ENCODE assay signal across 15 cellular contexts in the genomic region with DNA sequence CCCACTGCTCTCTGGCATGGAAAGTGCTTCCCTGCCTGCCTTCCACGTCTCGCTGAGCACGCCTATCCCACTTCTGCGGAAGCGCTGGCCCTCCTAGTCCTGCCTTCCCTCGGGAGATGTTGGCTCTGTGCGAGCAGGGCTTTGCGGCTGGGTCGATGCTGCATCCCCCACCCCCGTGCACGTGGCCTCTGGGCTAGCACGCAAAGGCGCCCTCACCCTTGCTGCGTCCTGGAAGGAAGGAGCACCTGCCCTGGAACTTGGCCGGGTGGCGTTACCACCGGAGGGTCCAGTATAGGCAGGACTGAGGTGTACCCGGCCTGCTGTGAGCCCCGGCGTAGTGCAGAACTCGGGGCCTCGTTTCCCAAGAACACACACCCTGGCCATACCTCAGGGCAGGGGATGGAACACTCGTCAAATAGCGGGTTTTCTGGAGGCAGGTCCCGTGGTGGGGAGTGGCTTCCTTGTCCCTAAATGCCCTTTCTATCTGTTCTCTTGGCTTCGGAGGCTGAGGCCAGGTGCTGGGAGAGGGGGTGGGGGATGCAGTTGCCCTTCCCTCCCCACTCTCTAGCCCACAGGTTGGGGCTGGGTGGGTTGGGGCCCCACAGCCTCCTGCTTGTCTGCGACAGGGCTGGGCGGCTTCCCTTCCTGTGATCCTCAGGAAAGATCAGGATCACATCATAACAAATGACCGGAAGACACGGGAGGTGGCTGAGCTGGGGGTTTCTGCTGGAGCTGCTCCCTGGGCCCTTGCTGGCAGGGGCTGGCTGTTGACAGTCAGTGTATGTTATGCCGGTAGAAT. TPM values are rescaled to one million over a fixed set of nuclear protein-coding genes. Genes with fewer than 3 reads are reported as not detected.
DNase-seq lines count a peak whose midpoint lies in the region; ATAC-seq, FAIRE-seq and TF ChIP-seq lines count a peak whose summit lies in the region.
"Had no signal": no experiment of that assay in that cellular context is flagged by ENCODE, and none has a peak within 500 bp of the region (broad histone marks: within the 10 kb centered on the region; RNA-seq: fewer than 3 reads in every experiment).

No MANE protein-coding gene starts in this region.

- WGBS in prostate gland = 69% methylated on average over 30 of the region's 31 CpGs

- CTCF ChIA-PET in PC-3 (lab: Charles Lee) = no interaction called here

- H3K9ac ChIP-seq in fibroblast of lung (ENCODE audit: insufficient read depth, low read length) (peak overlapping the region; percentile 7), PC-3 (ENCODE audit: low read length) (no peak overlapping the region)
- H3K9ac ChIP-seq: GM23248 had no signal

- DNase-seq in NCI-H2227 treated with DMSO at 0.1 percent for 48 hours (lab: John Stamatoyannopoulos, UW) (peak; percentile 84), fibroblast of lung (ENCODE audit: low read depth in 2 of 2) (peak in 1 of 2 donors; percentile 50), prostate gland (ENCODE audit: low spot score) (no peak), GM12892 (ENCODE audit: insufficient read length) (no peak), medulla oblongata (ENCODE audit: extremely low spot score) (no peak), mucosa of descending colon (no peak), PC-3 (no peak)
- DNase-seq: activated CD4-positive, alpha-beta T cell treated with anti-CD3 and anti-CD28 coated beads, Interleukin-2, amount 50 U/mL, for 48 hours; activated naive CD4-positive, alpha-beta T cell; Karpas-422; NCI-H774; stimulated activated CD4-positive, alpha-beta T cell treated with anti-CD3 and anti-CD28 coated beads, Interleukin-12 subunit alpha, Interleukin-12 subunit beta, amount 100 ng/mL, for 4 hours had no signal

- H3K79me2 ChIP-seq in fibroblast of lung (ENCODE audit: control insufficient read depth, insufficient read depth, low read length) (no peaks in the 10 kb centered on the region), PC-3 (ENCODE audit: low read length) (peaks cover 74% of the 10 kb centered on the region)

- H3K4me2 ChIP-seq in fibroblast of lung (ENCODE audit: extremely low read depth, insufficient read depth, low read length) (no peak overlapping the region), PC-3 (ENCODE audit: low read length) (no peak overlapping the region)

- intact Hi-C loops in prostate gland (cut with DNase I) = no loop called here
- intact Hi-C loops in mucosa of descending colon (cut with DNase I, micrococcal nuclease) = no loop called here
- intact Hi-C loops in PC-3 (cut with micrococcal nuclease) = no loop called here

- TF ChIP-seq POLR2A in prostate gland (IDR thresholded peaks at IDR 0.05) (no peak), GM12892 (IDR thresholded peaks at IDR 0.05; ENCODE audit: low read depth, low read length) (no peak)

- no peaks in the 10 kb centered on the region for H3K4me1 ChIP-seq in fibroblast of lung (ENCODE audit: control insufficient read depth, extremely low read depth, insufficient read depth, low read length)
- peaks cover 62% of the 10 kb centered on the region for H3K4me1 ChIP-seq in prostate gland (replicated peaks)
- H3K4me1 ChIP-seq in mucosa of descending colon (ENCODE audit: low read depth) = peaks cover 2% of the 10 kb centered on the region
- H3K4me1 ChIP-seq in PC-3 (ENCODE audit: insufficient read depth, low read length) = peaks cover 36% of the 10 kb centered on the region

- H3K9me3 ChIP-seq in fibroblast of lung (ENCODE audit: control insufficient read depth, insufficient read depth, low read depth, low read length) (no peaks in the 10 kb centered on the region), prostate gland (no peaks in the 10 kb centered on the region), mucosa of descending colon (no peaks in the 10 kb centered on the region), PC-3 (ENCODE audit: low read length) (no peaks in the 10 kb centered on the region)

- no peaks in the 10 kb centered on the region for H3F3A ChIP-seq in PC-3 (ENCODE audit: low read length, unreplicated experiment)

- POLR2A ChIA-PET in PC-3 (lab: Charles Lee; ENCODE audit: unreplicated experiment) = no interaction called here

- H2AFZ ChIP-seq in fibroblast of lung (ENCODE audit: low read length) (no peak overlapping the region), PC-3 (ENCODE audit: low read length) (no peak overlapping the region)
- H2AFZ ChIP-seq: GM23248 had no signal

- FAIRE-seq in GM12892 (lab: Jason Lieb, UNC) = no peak

- no peaks in the 10 kb centered on the region for H3K27me3 ChIP-seq in fibroblast of lung (ENCODE audit: control insufficient read depth, insufficient read depth, low read length)
- no peaks in the 10 kb centered on the region for H3K27me3 ChIP-seq in prostate gland (replicated peaks; ENCODE audit: insufficient read depth)
- H3K27me3 ChIP-seq in PC-3 (ENCODE audit: low read length) = no peaks in the 10 kb centered on the region

- H3K27ac ChIP-seq in C4-2B = peak overlapping the region; percentile 51
- H3K27ac ChIP-seq in fibroblast of lung (ENCODE audit: insufficient read depth, low read length) = no peak overlapping the region
- H3K27ac ChIP-seq in prostate gland = peak overlapping the region; percentile 83 to 95
- no peak overlapping the region for H3K27ac ChIP-seq in PC-3 (ENCODE audit: low read length)
- H3K27ac ChIP-seq: GM23248 had no signal

- no TSS peak for BruUV-seq in PC-3 (replicated peaks; lab: Mats Ljungman, UMichigan)

- H3K4me3 ChIP-seq in fibroblast of lung (replicated peaks in 1 of 4; ENCODE audit: control extremely low read depth in 1 of 4, insufficient read depth in 1 of 4, low read depth in 3 of 4, low read length in 4 of 4) (no peak overlapping the region), prostate gland (no peak overlapping the region), mucosa of descending colon (no peak overlapping the region), PC-3 (ENCODE audit: low read length) (no peak overlapping the region)
- H3K4me3 ChIP-seq: coronary artery, GM23248 had no signal

- TF ChIP-seq CTCF in C4-2B (conservative IDR thresholded peaks at IDR 0.05) (no peak), fibroblast of lung (conservative IDR thresholded peaks at IDR 0.05 in 1 of 2, IDR thresholded peaks at IDR 0.05 in 1 of 2; ENCODE audit: low read depth in 1 of 2, low read length in 2 of 2) (no peak), prostate gland (IDR thresholded peaks at IDR 0.05) (no peak), mucosa of descending colon (IDR thresholded peaks at IDR 0.05) (no peak), PC-3 (conservative IDR thresholded peaks at IDR 0.05; ENCODE audit: low read depth, low read length) (no peak)

- ATAC-seq in mucosa of descending colon = no peak
- ATAC-seq in PC-3 = no peak

- no peaks in the 10 kb centered on the region for H4K20me1 ChIP-seq in fibroblast of lung (ENCODE audit: control insufficient read depth, extremely low read depth, insufficient read depth, low read length)
- peaks cover 6% of the 10 kb centered on the region; the same call in 1 of the 2 replicates for H4K20me1 ChIP-seq in PC-3 (ENCODE audit: low read length)

- H3K9me2 ChIP-seq in PC-3 (replicated peaks; ENCODE audit: low read length) = no peaks in the 10 kb centered on the region

- H3K36me3 ChIP-seq in fibroblast of lung (ENCODE audit: control insufficient read depth, insufficient read depth, low read length) = no peaks in the 10 kb centered on the region
- H3K36me3 ChIP-seq in prostate gland = no peaks in the 10 kb centered on the region
- no peaks in the 10 kb centered on the region for H3K36me3 ChIP-seq in mucosa of descending colon (ENCODE audit: low read depth)
- H3K36me3 ChIP-seq in PC-3 (ENCODE audit: low read depth, low read length) = peaks cover 8% of the 10 kb centered on the region; the same call in 1 of the 2 replicates

RNA-seq across cellular contexts. Expression of gene BAIAP2, which starts 17.4 kb away (rescaled TPM):
- total RNA-seq in fibroblast of lung (10.0 and 13.4 TPM in 2 replicates), prostate gland (100 to 1,000 TPM; 125 to 148 TPM), mucosa of descending colon (10 to 100 TPM; 11.6 to 76.7 (median 19.4) TPM), PC-3 (2014; rRNA removed) (50.9 and 56.9 TPM in 2 replicates)
- 6.0 and 10.9 TPM in 2 replicates for polyA plus RNA-seq in fibroblast of lung
- polyA plus RNA-seq in fibroblast of lung (2012) = 11.7 and 22.1 TPM in 2 replicates
- polyA minus RNA-seq in fibroblast of lung (ENCODE audit: low replicate concordance) = 15.5 and 29.9 TPM in 2 replicates
- 1.5 TPM for polyA plus RNA-seq in GM12892 (2012; ENCODE audit: missing spikeins)

Comparison
In these comparisons a context has a peak if more than half of its experiments do, and no peak if none do; other contexts are left out.
1. H3K27ac ChIP-seq: peak in C4-2B (single experiment) and prostate gland (2 of 2); none in fibroblast of lung (single experiment) and PC-3 (single experiment).